In genomic region chr5:69502375-69503143, GRCh38 we compare ENCODE assay signal across 1 cellular context.
TF ChIP-seq lines count a peak whose summit lies in the region.

No MANE protein-coding gene starts in this region.

TF ChIP-seq in H1, 55 proteins besides CTCF, POLR2A, EP300 and RAD21:
- TF ChIP-seq ATF3 (IDR thresholded peaks at IDR 0.05; ENCODE audit: insufficient read depth, low read depth, low read length): no peak
- 0 out of 2 replicates have a peak, but pooled peaks have one; percentile 25 for TF ChIP-seq JUND (IDR thresholded peaks at IDR 0.05; ENCODE audit: low read length)
TF ChIP-seq in H1: peak in this region for 1.
